Comparison of ENCODE assay signal across 8 cellular contexts in the genomic region with DNA sequence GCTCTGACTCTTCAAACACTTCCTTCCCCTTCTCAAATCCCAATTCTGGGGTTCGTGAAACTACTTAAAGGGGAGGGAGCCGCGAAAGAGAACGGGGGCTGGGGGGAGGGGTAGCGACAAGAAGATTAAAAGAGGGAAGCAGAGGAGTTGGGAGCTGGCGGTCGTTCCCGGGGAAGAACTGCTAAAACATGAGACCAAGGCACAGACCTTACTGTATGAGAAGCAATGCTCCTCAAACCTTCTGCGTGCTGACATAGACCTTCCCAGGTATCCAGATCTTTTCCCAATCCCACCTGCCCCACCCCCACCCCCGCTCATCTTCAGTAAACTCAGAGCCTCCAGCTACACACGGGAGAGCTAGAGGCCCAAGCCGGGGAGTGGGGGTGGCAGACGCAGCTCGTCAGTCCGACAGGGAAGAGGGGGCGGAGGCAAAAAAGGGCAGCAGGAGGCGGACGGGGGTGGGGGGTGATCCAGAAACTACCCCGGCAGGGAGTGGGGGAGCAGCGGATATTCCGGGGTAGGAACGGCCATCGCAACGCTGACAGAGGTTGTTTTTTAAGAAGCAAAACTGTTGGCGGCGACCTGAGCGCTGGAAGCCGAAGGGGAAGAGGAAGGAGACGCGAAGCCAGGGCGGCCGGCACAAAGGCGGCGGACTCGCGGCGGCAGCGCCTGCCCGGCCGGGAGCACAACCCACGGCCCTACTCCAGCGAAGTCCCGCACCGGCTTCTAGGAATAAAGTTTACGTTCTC. TPM values are rescaled to one million over a fixed set of nuclear protein-coding genes. Genes with fewer than 3 reads are reported as not detected.
DNase-seq lines count a peak whose midpoint lies in the region; ATAC-seq, FAIRE-seq and TF ChIP-seq lines count a peak whose summit lies in the region.

No MANE protein-coding gene starts in this region.

- TF ChIP-seq CTCF in LNCaP clone FGC (IDR thresholded peaks at IDR 0.05; ENCODE audit: control insufficient read depth, extremely low read depth, insufficient read depth) (no peak), RWPE1 (conservative IDR thresholded peaks at IDR 0.05; ENCODE audit: low read depth) (no peak), neural cell (IDR thresholded peaks at IDR 0.05; ENCODE audit: poor library complexity, severe bottlenecking) (no peak), thoracic aorta (IDR thresholded peaks at IDR 0.05) (no peak)

- peak overlapping the region; percentile 72 for H3K4me3 Mint-ChIP-seq in activated naive CD4-positive, alpha-beta T cell treated with anti-CD3 and anti-CD28 coated beads for 36 hours

- H3F3A ChIP-seq in neural cell (ENCODE audit: insufficient read depth, low read length, poor library complexity, severe bottlenecking), result no peaks in the 10 kb centered on the region

- POLR2A ChIA-PET in RWPE1 (lab: Yijun Ruan, JAX; ENCODE audit: low non-redundant PET), result interaction anchor here (0.5 to 1.1 kb wide), 10 partner anchors 22 to 590 kb away, joined by 3 to 12 read pairs (median 4); partner anchors contain the start of gene MARCHF7

- H3K4me2 ChIP-seq in neural cell (ENCODE audit: low read length), result peak overlapping the region; percentile 76

- H3K27ac ChIP-seq in RWPE1, result peak overlapping the region; percentile 98
- H3K27ac ChIP-seq in neural cell (ENCODE audit: low read length), result peak overlapping the region; percentile 95
- peak overlapping the region; percentile 96 for H3K27ac ChIP-seq in thoracic aorta

- peaks cover 6% of the 10 kb centered on the region for H3K4me1 Mint-ChIP-seq in activated naive CD4-positive, alpha-beta T cell treated with anti-CD3 and anti-CD28 coated beads for 36 hours (ENCODE audit: low read depth)

- DNase-seq in G401 (ENCODE audit: low spot score), result peak; percentile 89
- peak; percentile 89 for DNase-seq in H4 (ENCODE audit: low spot score)
- DNase-seq in LNCaP clone FGC (ENCODE audit: low read depth), result no peak
- peak; percentile 80 for DNase-seq in RWPE1 (ENCODE audit: low spot score)
- peak; percentile 53 for DNase-seq in activated naive CD4-positive, alpha-beta T cell treated with anti-CD3 and anti-CD28 coated beads for 36 hours
- DNase-seq in frontal cortex (ENCODE audit: low spot score in 2 of 2), result peak; percentile 57 to 59
- DNase-seq in thoracic aorta (ENCODE audit: low spot score), result peak; percentile 55

- H3K36me3 ChIP-seq in neural cell (ENCODE audit: insufficient read depth, low read length), result no peaks in the 10 kb centered on the region
- H3K36me3 ChIP-seq in thoracic aorta, result no peaks in the 10 kb centered on the region

- no peaks in the 10 kb centered on the region for H3K9me3 Mint-ChIP-seq in activated naive CD4-positive, alpha-beta T cell treated with anti-CD3 and anti-CD28 coated beads for 36 hours

- H3K9me3 ChIP-seq in neural cell (ENCODE audit: low read length) (no peaks in the 10 kb centered on the region), thoracic aorta (no peaks in the 10 kb centered on the region)

- no peak overlapping the region for H3K27ac Mint-ChIP-seq in activated naive CD4-positive, alpha-beta T cell treated with anti-CD3 and anti-CD28 coated beads for 36 hours

- FAIRE-seq in frontal cortex (lab: Jason Lieb, UNC), result no peak

- H4K20me1 ChIP-seq in neural cell (ENCODE audit: insufficient read depth), result no peaks in the 10 kb centered on the region

- CTCF ChIA-PET in RWPE1 (lab: Yijun Ruan, JAX), result interaction anchor here (0.8 kb wide), 1 partner anchor 8 kb away, joined by 4 read pairs; no protein-coding TSS in a partner anchor
- CTCF ChIA-PET in activated naive CD4-positive, alpha-beta T cell treated with anti-CD3 and anti-CD28 coated beads for 36 hours (lab: Charles Lee), result interaction anchor here (0.6 to 0.7 kb wide), 2 partner anchors 102 to 194 kb away, joined by 3 read pairs; no protein-coding TSS in a partner anchor

- peaks cover 15% of the 10 kb centered on the region for H3K27me3 Mint-ChIP-seq in activated naive CD4-positive, alpha-beta T cell treated with anti-CD3 and anti-CD28 coated beads for 36 hours (ENCODE audit: low read depth)

- H3K9ac ChIP-seq in neural cell (ENCODE audit: low read length), result peak overlapping the region; percentile 94

- H3K4me1 ChIP-seq in thoracic aorta (ENCODE audit: control insufficient read depth in 1 of 2, low read depth in 2 of 2), result peaks cover 20 to 29% of the 10 kb centered on the region in 2 donors

- intact Hi-C loops in activated naive CD4-positive, alpha-beta T cell treated with anti-CD3 and anti-CD28 coated beads for 36 hours (cut with micrococcal nuclease), result loop anchor here (1.0 to 2.0 kb wide), 2 partner anchors 97 to 99 kb away; partner anchors contain the start of gene MARCHF7

- no peaks in the 10 kb centered on the region for H3K36me3 Mint-ChIP-seq in activated naive CD4-positive, alpha-beta T cell treated with anti-CD3 and anti-CD28 coated beads for 36 hours (ENCODE audit: low read depth)

- no peak for TF ChIP-seq EP300 in neural cell (conservative IDR thresholded peaks at IDR 0.05; ENCODE audit: poor library complexity, severe bottlenecking)

- H3K27me3 ChIP-seq in neural cell (ENCODE audit: insufficient read depth, low read depth, low read length) (no peaks in the 10 kb centered on the region), thoracic aorta (replicated peaks; ENCODE audit: insufficient read depth) (no peaks in the 10 kb centered on the region)

- peaks cover 82% of the 10 kb centered on the region for H3K79me2 ChIP-seq in neural cell (replicated peaks; ENCODE audit: insufficient read depth, low read length)

- H2AFZ ChIP-seq in neural cell (ENCODE audit: low read depth, low read length), result peak overlapping the region; percentile 15

- ATAC-seq in thoracic aorta (ENCODE audit: insufficient number of reproducible peaks, low FRiP score, low read depth), result peak; percentile 83

- no peak for TF ChIP-seq RAD21 in neural cell (conservative IDR thresholded peaks at IDR 0.05)

- no peaks in the 10 kb centered on the region for H3K9me2 ChIP-seq in neural cell (ENCODE audit: insufficient read depth, low read length)

- in situ Hi-C loops in G401 (cut with HindIII; ENCODE audit: low sequenced_read_pairs), result loop anchor here (25.0 kb wide), 1 partner anchor 97 kb away; the partner anchor contains the start of gene MARCHF7

- peak overlapping the region; percentile 63 for H3K4me3 ChIP-seq in LNCaP clone FGC (ENCODE audit: low read depth, low read length)
- H3K4me3 ChIP-seq in neural cell (ENCODE audit: low read length), result peak overlapping the region; percentile 77
- peak overlapping the region; percentile 90 for H3K4me3 ChIP-seq in thoracic aorta

TF ChIP-seq in neural cell, 6 proteins besides CTCF, POLR2A, EP300 and RAD21:
- TF ChIP-seq, protein P1, sequence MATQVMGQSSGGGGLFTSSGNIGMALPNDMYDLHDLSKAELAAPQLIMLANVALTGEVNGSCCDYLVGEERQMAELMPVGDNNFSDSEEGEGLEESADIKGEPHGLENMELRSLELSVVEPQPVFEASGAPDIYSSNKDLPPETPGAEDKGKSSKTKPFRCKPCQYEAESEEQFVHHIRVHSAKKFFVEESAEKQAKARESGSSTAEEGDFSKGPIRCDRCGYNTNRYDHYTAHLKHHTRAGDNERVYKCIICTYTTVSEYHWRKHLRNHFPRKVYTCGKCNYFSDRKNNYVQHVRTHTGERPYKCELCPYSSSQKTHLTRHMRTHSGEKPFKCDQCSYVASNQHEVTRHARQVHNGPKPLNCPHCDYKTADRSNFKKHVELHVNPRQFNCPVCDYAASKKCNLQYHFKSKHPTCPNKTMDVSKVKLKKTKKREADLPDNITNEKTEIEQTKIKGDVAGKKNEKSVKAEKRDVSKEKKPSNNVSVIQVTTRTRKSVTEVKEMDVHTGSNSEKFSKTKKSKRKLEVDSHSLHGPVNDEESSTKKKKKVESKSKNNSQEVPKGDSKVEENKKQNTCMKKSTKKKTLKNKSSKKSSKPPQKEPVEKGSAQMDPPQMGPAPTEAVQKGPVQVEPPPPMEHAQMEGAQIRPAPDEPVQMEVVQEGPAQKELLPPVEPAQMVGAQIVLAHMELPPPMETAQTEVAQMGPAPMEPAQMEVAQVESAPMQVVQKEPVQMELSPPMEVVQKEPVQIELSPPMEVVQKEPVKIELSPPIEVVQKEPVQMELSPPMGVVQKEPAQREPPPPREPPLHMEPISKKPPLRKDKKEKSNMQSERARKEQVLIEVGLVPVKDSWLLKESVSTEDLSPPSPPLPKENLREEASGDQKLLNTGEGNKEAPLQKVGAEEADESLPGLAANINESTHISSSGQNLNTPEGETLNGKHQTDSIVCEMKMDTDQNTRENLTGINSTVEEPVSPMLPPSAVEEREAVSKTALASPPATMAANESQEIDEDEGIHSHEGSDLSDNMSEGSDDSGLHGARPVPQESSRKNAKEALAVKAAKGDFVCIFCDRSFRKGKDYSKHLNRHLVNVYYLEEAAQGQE (IDR thresholded peaks at IDR 0.05; ENCODE audit: borderline replicate concordance), result peak; percentile 64
- TF ChIP-seq TAF1 (IDR thresholded peaks at IDR 0.05; ENCODE audit: low read depth), result peak; percentile 80
- TF ChIP-seq EZH2 (IDR thresholded peaks at IDR 0.05; ENCODE audit: borderline replicate concordance, insufficient read depth, low read length, poor library complexity, severe bottlenecking), result no peak
- TF ChIP-seq SMC3 (conservative IDR thresholded peaks at IDR 0.05; ENCODE audit: poor library complexity), result no peak
- TF ChIP-seq MXI1 (conservative IDR thresholded peaks at IDR 0.05; ENCODE audit: poor library complexity, severe bottlenecking), result no peak
- TF ChIP-seq POLR2AphosphoS5 (IDR thresholded peaks at IDR 0.05), result peak; percentile 47
TF ChIP-seq in neural cell: peak in this region for 3.

RNA-seq across cellular contexts. Expression of gene BAZ2B, which starts 1.0 kb away (rescaled TPM):
- 19.9 and 28.8 TPM in 2 replicates for total RNA-seq in G401 (2014; rRNA removed; shearing (Covaris generic))
- 16.7 and 17.2 TPM in 2 replicates for total RNA-seq in H4 (2014; rRNA removed; shearing (Covaris generic))
- 1 to 10 TPM; 8.3 to 9.7 TPM for total RNA-seq in activated naive CD4-positive, alpha-beta T cell treated with anti-CD3 and anti-CD28 coated beads for 36 hours
- 192 TPM for total RNA-seq in frontal cortex
- polyA plus RNA-seq in neural cell, result 103 and 150 TPM in 2 replicates
- 502 and 577 TPM in 2 replicates for polyA minus RNA-seq in neural cell
- 100 to 1,000 TPM in 1 of 2 donors, 10 to 100 TPM in 1; 73.8 to 147 TPM for total RNA-seq in thoracic aorta
